ENCODE assay signal across 28 cellular contexts in genomic region chr12:60967128-60967527, GRCh38.
"Had no signal": no experiment of that assay in that cellular context is flagged by ENCODE, and none has a peak within 500 bp of the region (broad histone marks: within the 10 kb centered on the region; RNA-seq: fewer than 3 reads in every experiment).

No MANE protein-coding gene starts in this region.

- H3K27ac ChIP-seq: stomach, suprapubic skin, testis, thoracic aorta, thyroid gland, tibial artery, tibial nerve, transverse colon, upper lobe of left lung, upper lobe of right lung, uterus, vagina had no signal

- FAIRE-seq: urothelium cell line had no signal

- H3K4me1 Mint-ChIP-seq: stimulated activated effector memory CD8-positive, alpha-beta T cell treated with anti-CD3 and anti-CD28 coated beads, Interleukin-12 subunit alpha, Interleukin-12 subunit beta, amount 100 ng/mL, for 72 hours; stimulated activated memory B cell treated with anti-CD40 and anti-IgM and Interleukin-4, amounts not matched to agents 10 μg/mL and 1 μg/mL and 100 μg/mL, for 72 hours; stimulated activated naive B cell treated with anti-CD40 and anti-IgM and Interleukin-4, amounts not matched to agents 10 μg/mL and 1 μg/mL and 100 μg/mL, for 72 hours; stimulated activated naive CD8-positive, alpha-beta T cell treated with anti-CD3 and anti-CD28 coated beads, Interleukin-15, amount 100 ng/mL, for 72 hours had no signal

- DNase-seq: stimulated activated CD4-positive, alpha-beta T cell treated with anti-CD3 and anti-CD28 coated beads, Interleukin-2, amount 100 ng/mL, for 48 hours; stimulated activated CD4-positive, alpha-beta T cell treated with anti-CD3 and anti-CD28 coated beads, Interleukin-4, amount 100 ng/mL, for 1 hour; stimulated activated CD4-positive, alpha-beta T cell treated with anti-CD3 and anti-CD28 coated beads, Interleukin-4, amount 100 ng/mL, for 24 hours; stimulated activated CD4-positive, alpha-beta T cell treated with anti-CD3 and anti-CD28 coated beads, Interleukin-4, amount 100 ng/mL, for 4 hours; stimulated activated CD8-positive, alpha-beta memory T cell treated with anti-CD3 and anti-CD28 coated beads, Interleukin-4, amount 100 ng/mL, for 48 hours; stimulated activated naive B cell treated with anti-CD40 and anti-IgM and Interleukin-4, amounts not matched to agents 10 μg/mL and 1 μg/mL and 100 μg/mL, for 72 hours; stimulated activated naive CD4-positive, alpha-beta T cell; stimulated activated naive CD4-positive, alpha-beta T cell treated with Interleukin-2 at 50 U/mL for 16 hours; stimulated activated naive CD8-positive, alpha-beta T cell treated with anti-CD3 and anti-CD28 coated beads, Interleukin-15, amount 100 ng/mL, for 72 hours; stimulated activated naive CD8-positive, alpha-beta T cell treated with anti-CD3 and anti-CD28 coated beads, Interleukin-15, Interleukin-2, amounts not matched to agents 100 U/mL and 50 U/mL, for 24 hours; stomach; testis; thyroid gland; tibial artery; transverse colon; trophoblast cell; upper lobe of left lung; upper lobe of right lung; uterus had no signal

- H3K36me3 Mint-ChIP-seq: stimulated activated effector memory CD8-positive, alpha-beta T cell treated with anti-CD3 and anti-CD28 coated beads, Interleukin-12 subunit alpha, Interleukin-12 subunit beta, amount 100 ng/mL, for 72 hours; stimulated activated memory B cell treated with anti-CD40 and anti-IgM and Interleukin-4, amounts not matched to agents 10 μg/mL and 1 μg/mL and 100 μg/mL, for 72 hours; stimulated activated naive B cell treated with anti-CD40 and anti-IgM and Interleukin-4, amounts not matched to agents 10 μg/mL and 1 μg/mL and 100 μg/mL, for 72 hours; type B pancreatic cell had no signal

- H3K27ac Mint-ChIP-seq: stimulated activated effector memory CD8-positive, alpha-beta T cell treated with anti-CD3 and anti-CD28 coated beads, Interleukin-12 subunit alpha, Interleukin-12 subunit beta, amount 100 ng/mL, for 72 hours; stimulated activated memory B cell treated with anti-CD40 and anti-IgM and Interleukin-4, amounts not matched to agents 10 μg/mL and 1 μg/mL and 100 μg/mL, for 72 hours; stimulated activated naive B cell treated with anti-CD40 and anti-IgM and Interleukin-4, amounts not matched to agents 10 μg/mL and 1 μg/mL and 100 μg/mL, for 72 hours; stimulated activated naive CD8-positive, alpha-beta T cell treated with anti-CD3 and anti-CD28 coated beads, Interleukin-15, amount 100 ng/mL, for 72 hours; stimulated activated naive CD8-positive, alpha-beta T cell treated with anti-CD3 and anti-CD28 coated beads, Interleukin-15, Interleukin-2, amounts not matched to agents 100 ng/mL and 50 ng/mL, for 24 hours; type B pancreatic cell had no signal

- H3K9me3 Mint-ChIP-seq: type B pancreatic cell had no signal

- H3K36me3 ChIP-seq: stomach, suprapubic skin, thoracic aorta, thyroid gland, tibial artery, tibial nerve, transverse colon, upper lobe of left lung, upper lobe of right lung, uterus, vagina had no signal

- H3K4me1 ChIP-seq: stomach, suprapubic skin, testis, thyroid gland, tibial artery, tibial nerve, transverse colon, upper lobe of left lung, upper lobe of right lung, uterus, vagina had no signal

- H3K9me3 ChIP-seq: stomach, suprapubic skin, testis, thoracic aorta, thyroid gland, tibial artery, tibial nerve, transverse colon, upper lobe of left lung, upper lobe of right lung, uterus, vagina had no signal

- ATAC-seq: stimulated activated effector memory CD8-positive, alpha-beta T cell treated with anti-CD3 and anti-CD28 coated beads, Interleukin-12 subunit alpha, Interleukin-12 subunit beta, amount 100 ng/mL, for 72 hours; stimulated activated memory B cell treated with anti-CD40 and anti-IgM and Interleukin-4, amounts not matched to agents 10 μg/mL and 1 μg/mL and 100 μg/mL, for 72 hours; stimulated activated naive B cell treated with anti-CD40 and anti-IgM and Interleukin-4, amounts not matched to agents 10 μg/mL and 1 μg/mL and 100 μg/mL, for 72 hours; stimulated activated naive CD8-positive, alpha-beta T cell treated with anti-CD3 and anti-CD28 coated beads, Interleukin-15, amount 100 ng/mL, for 72 hours; stimulated activated naive CD8-positive, alpha-beta T cell treated with anti-CD3 and anti-CD28 coated beads, Interleukin-15, Interleukin-2, amounts not matched to agents 100 U/mL and 50 U/mL, for 24 hours; upper lobe of right lung had no signal

- H3K27me3 Mint-ChIP-seq: stimulated activated memory B cell treated with anti-CD40 and anti-IgM and Interleukin-4, amounts not matched to agents 10 μg/mL and 1 μg/mL and 100 μg/mL, for 72 hours; stimulated activated naive B cell treated with anti-CD40 and anti-IgM and Interleukin-4, amounts not matched to agents 10 μg/mL and 1 μg/mL and 100 μg/mL, for 72 hours; stimulated activated naive CD8-positive, alpha-beta T cell treated with anti-CD3 and anti-CD28 coated beads, Interleukin-15, amount 100 ng/mL, for 72 hours; stimulated activated naive CD8-positive, alpha-beta T cell treated with anti-CD3 and anti-CD28 coated beads, Interleukin-15, Interleukin-2, amounts not matched to agents 100 ng/mL and 50 ng/mL, for 24 hours; type B pancreatic cell had no signal

- H3K27me3 ChIP-seq: stomach, suprapubic skin, testis, thyroid gland, tibial artery, tibial nerve, transverse colon, upper lobe of left lung, upper lobe of right lung, uterus, vagina had no signal

- H3K4me3 ChIP-seq: stomach, suprapubic skin, testis, thoracic aorta, thyroid gland, tibial artery, tibial nerve, transverse colon, upper lobe of left lung, upper lobe of right lung, uterus, vagina had no signal

- H3K4me3 Mint-ChIP-seq: stimulated activated effector memory CD8-positive, alpha-beta T cell treated with anti-CD3 and anti-CD28 coated beads, Interleukin-12 subunit alpha, Interleukin-12 subunit beta, amount 100 ng/mL, for 72 hours; stimulated activated memory B cell treated with anti-CD40 and anti-IgM and Interleukin-4, amounts not matched to agents 10 μg/mL and 1 μg/mL and 100 μg/mL, for 72 hours; stimulated activated naive B cell treated with anti-CD40 and anti-IgM and Interleukin-4, amounts not matched to agents 10 μg/mL and 1 μg/mL and 100 μg/mL, for 72 hours; stimulated activated naive CD8-positive, alpha-beta T cell treated with anti-CD3 and anti-CD28 coated beads, Interleukin-15, amount 100 ng/mL, for 72 hours; stimulated activated naive CD8-positive, alpha-beta T cell treated with anti-CD3 and anti-CD28 coated beads, Interleukin-15, Interleukin-2, amounts not matched to agents 100 ng/mL and 50 ng/mL, for 24 hours; type B pancreatic cell had no signal
